ENCODE assay signal across 12 cellular contexts in the genomic region with DNA sequence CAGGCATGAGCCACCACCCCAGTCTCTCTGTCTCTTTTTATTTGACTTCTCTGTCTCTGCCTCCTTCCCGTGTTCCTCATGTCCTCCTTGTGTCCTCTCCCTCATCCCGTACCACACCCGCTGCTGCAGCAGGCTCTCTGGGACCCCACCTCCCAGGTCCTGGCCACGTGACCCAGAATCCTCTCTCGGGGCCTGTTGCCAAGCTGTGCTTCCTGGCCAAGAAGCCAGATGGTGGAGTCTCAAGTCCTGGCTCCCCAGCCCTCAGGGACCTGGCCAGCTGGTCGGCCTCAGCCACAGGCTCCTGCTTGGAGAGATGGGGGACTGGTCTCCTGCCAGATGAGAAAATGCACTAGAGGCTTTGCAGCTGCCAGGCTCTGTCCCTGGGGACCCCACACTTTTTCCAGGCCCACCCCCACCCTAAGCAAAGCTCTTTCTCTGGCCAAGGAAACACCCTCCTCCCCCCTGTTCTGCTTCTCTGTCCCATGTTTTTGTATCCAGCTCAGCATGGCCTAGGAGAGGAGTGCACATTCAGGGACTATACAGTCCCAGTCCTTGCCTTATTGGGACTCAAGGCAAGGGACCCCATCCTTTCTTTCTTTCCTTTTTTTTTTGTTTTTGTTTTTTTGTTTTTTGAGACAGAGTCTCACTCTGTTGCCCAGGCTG. TPM values are rescaled to one million over a fixed set of nuclear protein-coding genes. Genes with fewer than 3 reads are reported as not detected.
DNase-seq lines count a peak whose midpoint lies in the region; ATAC-seq and TF ChIP-seq lines count a peak whose summit lies in the region.
"Had no signal": no experiment of that assay in that cellular context is flagged by ENCODE, and none has a peak within 500 bp of the region (broad histone marks: within the 10 kb centered on the region; RNA-seq: fewer than 3 reads in every experiment).

No MANE protein-coding gene starts in this region.

- H3K9me3 ChIP-seq in adrenal gland (replicated peaks in 1 of 3): no peaks in the 10 kb centered on the region

- TF ChIP-seq CTCF in adrenal gland (IDR thresholded peaks at IDR 0.05): no peak

- no peaks in the 10 kb centered on the region for H3K27me3 ChIP-seq in adrenal gland
- H3K27me3 ChIP-seq: dorsolateral prefrontal cortex had no signal

- ATAC-seq in left colon: peak; percentile 61

- intact Hi-C loops in adrenal gland (cut with DNase I): loop anchor here (5.0 to 10.0 kb wide), 2 partner anchors 60 to 92 kb away; partner anchors contain the start of gene LTBP4 (in 1 of the 2)
- intact Hi-C loops in left colon (cut with DNase I, micrococcal nuclease): no loop called here

- H3K27ac ChIP-seq in adrenal gland: no peak overlapping the region
- H3K27ac ChIP-seq: 22Rv1 had no signal

- H3K4me3 ChIP-seq in adrenal gland: no peak overlapping the region
- H3K4me3 ChIP-seq: dorsolateral prefrontal cortex had no signal

- no peaks in the 10 kb centered on the region for H3K36me3 ChIP-seq in adrenal gland (replicated peaks in 1 of 2)

- no peaks in the 10 kb centered on the region for H3K4me1 ChIP-seq in adrenal gland (replicated peaks in 1 of 2)

- peak; percentile 51 for DNase-seq in NCI-H2029 (lab: John Stamatoyannopoulos, UW)
- DNase-seq in NCI-H2029 treated with DMSO at 0.1 percent for 48 hours (lab: John Stamatoyannopoulos, UW): no peak
- peak in 6 of 7 donors; percentile 19 to 80 (median 52) for DNase-seq in adrenal gland
- DNase-seq in left colon: peak; percentile 55 to 61
- DNase-seq in ureter (ENCODE audit: low spot score): peak; percentile 70
- no peak for DNase-seq in DMS53 treated with DMSO at 0.1 percent for 48 hours (lab: John Stamatoyannopoulos, UW; ENCODE audit: unreplicated experiment)
- no peak for DNase-seq in activated T-cell treated with anti-CD3 and anti-CD28 coated beads for 4 hours
- DNase-seq in stimulated activated CD4-positive, alpha-beta T cell treated with anti-CD3 and anti-CD28 coated beads, Interleukin-2, amount 100 ng/mL, for 24 hours: no peak
- DNase-seq: activated naive CD4-positive, alpha-beta T cell treated with Interleukin-2 at 50 U/mL for 16 hours; NCI-H146 had no signal

- no peak for TF ChIP-seq POLR2A in adrenal gland (IDR thresholded peaks at IDR 0.05)

- WGBS in adrenal gland, 4 donors: 55 to 67% (median 57%) methylated on average over 5 to 6 of the region's 6 CpGs

RNA-seq across cellular contexts. Expression of gene SHKBP1, which starts 34.3 kb away (rescaled TPM):
- total RNA-seq in adrenal gland (10 to 100 TPM; 37.4 to 96.3 (median 51.6) TPM), left colon (10 to 100 TPM; 64.1 to 64.3 TPM), ureter (61.2 TPM)
- 100 to 1,000 TPM in 2 of 3 donors, 10 to 100 TPM in 1; 17.8 to 157 (median 118) TPM for polyA plus RNA-seq in adrenal gland

RNA-seq across cellular contexts. Expression of gene LTBP4, which starts 58.8 kb away (rescaled TPM):
- total RNA-seq in adrenal gland (100 to 1,000 TPM in 6 of 8 donors, 10 to 100 TPM in 2; 46.7 to 205 (median 121) TPM), left colon (100 to 1,000 TPM; 183 to 192 TPM), ureter (239 TPM)
- 100 to 1,000 TPM in 2 of 3 donors, 10 to 100 TPM in 1; 15.3 to 272 (median 142) TPM for polyA plus RNA-seq in adrenal gland

Comparison
In these comparisons a context has a peak if more than half of its experiments do, and no peak if none do; other contexts are left out.
1. DNase-seq: peak in NCI-H2029 (single experiment), adrenal gland (6 of 7), left colon (2 of 2) and ureter (single experiment); none in NCI-H2029 treated with DMSO at 0.1 percent for 48 hours (single experiment), DMS53 treated with DMSO at 0.1 percent for 48 hours (single experiment), activated T-cell treated with anti-CD3 and anti-CD28 coated beads for 4 hours (single experiment) and stimulated activated CD4-positive, alpha-beta T cell treated with anti-CD3 and anti-CD28 coated beads, Interleukin-2, amount 100 ng/mL, for 24 hours (0 of 2).
2. intact Hi-C loops: an anchor here in adrenal gland (5.0 to 10.0 kb wide); none called in left colon.